In genomic region chr15:100923902-100924301, GRCh38 we compare ENCODE assay signal across 24 cellular contexts. TPM values are rescaled to one million over a fixed set of nuclear protein-coding genes. Genes with fewer than 3 reads are reported as not detected.
"Had no signal": no experiment of that assay in that cellular context is flagged by ENCODE, and none has a peak within 500 bp of the region (broad histone marks: within the 10 kb centered on the region; RNA-seq: fewer than 3 reads in every experiment).

No MANE protein-coding gene starts in this region.

- H3K27ac Mint-ChIP-seq: activated CD4-positive, alpha-beta memory T cell treated with anti-CD3 and anti-CD28 coated beads, Interleukin-2, amount 10 ng/mL, durations not matched to agents 7 days and 5 days; activated naive CD4-positive, alpha-beta T cell treated with anti-CD3 and anti-CD28 coated beads for 36 hours; activated T-cell treated with anti-CD3 and anti-CD28 coated beads, Interleukin-2, amount 50 U/mL, for 24 hours; activated T-helper 2 cell treated with anti-CD3 and anti-CD28 coated beads, Interferon-gamma antibody, Interleukin-2, Interleukin-4, amounts not matched to agents 10 μg/mL and 5 μg/mL and 100 μg/mL, durations not matched to agents 14 hours and 24 hours and 36 hours; nephron progenitor cell; progenitor cell of endocrine pancreas had no signal

- H3K27ac ChIP-seq: body of pancreas, coronary artery, gastroesophageal sphincter, heart left ventricle, left lung, thyroid gland had no signal

- H3K9me3 Mint-ChIP-seq: activated CD4-positive, alpha-beta memory T cell treated with anti-CD3 and anti-CD28 coated beads, Interleukin-2, amount 10 ng/mL, durations not matched to agents 7 days and 5 days; activated naive CD4-positive, alpha-beta T cell treated with anti-CD3 and anti-CD28 coated beads for 36 hours; activated T-cell treated with anti-CD3 and anti-CD28 coated beads, Interleukin-2, amount 50 U/mL, for 24 hours; activated T-helper 2 cell treated with anti-CD3 and anti-CD28 coated beads, Interferon-gamma antibody, Interleukin-2, Interleukin-4, amounts not matched to agents 10 μg/mL and 5 μg/mL and 100 μg/mL, durations not matched to agents 14 hours and 24 hours and 36 hours; nephron progenitor cell had no signal

- H3K27me3 ChIP-seq: body of pancreas, thyroid gland had no signal

- DNase-seq: activated CD4-positive, alpha-beta memory T cell treated with anti-CD3 and anti-CD28 coated beads, Interleukin-2, amount 10 ng/mL, durations not matched to agents 7 days and 5 days; activated CD4-positive, alpha-beta T cell treated with anti-CD3 and anti-CD28 coated beads for 4 hours; activated naive CD4-positive, alpha-beta T cell treated with anti-CD3 and anti-CD28 coated beads for 36 hours; activated T-cell treated with anti-CD3 and anti-CD28 coated beads, Interleukin-2, amount 50 U/mL, for 24 hours; body of pancreas; caudate nucleus; effector CD8-positive, alpha-beta T cell; heart left ventricle; kidney; left lung; nephron progenitor cell; occipital lobe; stimulated activated CD4-positive, alpha-beta T cell treated with anti-CD3 and anti-CD28 coated beads, Interleukin-12 subunit alpha, Interleukin-12 subunit beta, amount 100 ng/mL, for 4 hours; stimulated activated CD4-positive, alpha-beta T cell treated with anti-CD3 and anti-CD28 coated beads, Interleukin-1b, Interleukin-23, amount 100 ng/mL, for 48 hours; stimulated activated CD8-positive, alpha-beta memory T cell treated with anti-CD3 and anti-CD28 coated beads, Interleukin-4, amount 100 ng/mL, for 48 hours; stimulated activated naive CD4-positive, alpha-beta T cell treated with Interleukin-2 at 50 U/mL for 16 hours; thyroid gland had no signal

- H3K4me3 Mint-ChIP-seq: activated CD4-positive, alpha-beta memory T cell treated with anti-CD3 and anti-CD28 coated beads, Interleukin-2, amount 10 ng/mL, durations not matched to agents 7 days and 5 days; activated naive CD4-positive, alpha-beta T cell treated with anti-CD3 and anti-CD28 coated beads for 36 hours; activated T-cell treated with anti-CD3 and anti-CD28 coated beads, Interleukin-2, amount 50 U/mL, for 24 hours; nephron progenitor cell had no signal

- H3K4me3 ChIP-seq: body of pancreas, coronary artery, gastroesophageal sphincter, heart left ventricle, left lung, thyroid gland had no signal

- ATAC-seq: body of pancreas, esophagus mucosa, gastroesophageal sphincter, heart left ventricle, left lung had no signal

RNA-seq across cellular contexts. Expression of gene ALDH1A3, which starts 44.3 kb away (rescaled TPM):
- total RNA-seq: activated CD4-positive, alpha-beta memory T cell treated with anti-CD3 and anti-CD28 coated beads, Interleukin-2, amount 10 ng/mL, durations not matched to agents 7 days and 5 days; activated naive CD4-positive, alpha-beta T cell treated with anti-CD3 and anti-CD28 coated beads for 36 hours; activated T-helper 2 cell treated with anti-CD3 and anti-CD28 coated beads, Interferon-gamma antibody, Interleukin-2, Interleukin-4, amounts not matched to agents 10 μg/mL and 5 μg/mL and 100 μg/mL, durations not matched to agents 14 hours and 24 hours and 36 hours; myocyte; T-helper 2 cell treated with Interferon-gamma antibody and Interleukin-4, amounts not matched to agents 100 ng/mL and 5 ng/mL, for 36 hours had no signal
